14 cellular contexts compared by ENCODE assay signal in genomic region chr17:37179893-37180292, GRCh38.
DNase-seq lines count a peak whose midpoint lies in the region; ATAC-seq and TF ChIP-seq lines count a peak whose summit lies in the region.
"Had no signal": no experiment of that assay in that cellular context is flagged by ENCODE, and none has a peak within 500 bp of the region (broad histone marks: within the 10 kb centered on the region; RNA-seq: fewer than 3 reads in every experiment).

No MANE protein-coding gene starts in this region.

- ATAC-seq in GM21526 (IDR thresholded peaks at IDR 0.05; ENCODE audit: low FRiP score, unreplicated experiment): no peak
- no peak for ATAC-seq in GM18868 (IDR thresholded peaks at IDR 0.05; ENCODE audit: unreplicated experiment)
- ATAC-seq: activated CD8-positive, alpha-beta T cell treated with anti-CD3 and anti-CD28 coated beads, Interleukin-2, amount 10 ng/mL, durations not matched to agents 7 days and 5 days; CD8-positive, alpha-beta T cell; left cardiac atrium had no signal

- 84% methylated on average over 1 of the region's 1 CpG for WGBS in prostate gland

- DNase-seq in HFF-Myc (ENCODE audit: extremely low read depth, low read depth): peak; percentile 26
- DNase-seq in SW 1271 (lab: John Stamatoyannopoulos, UW): peak; percentile 15 to 59
- DNase-seq in fibroblast of mammary gland (ENCODE audit: low read depth): peak; percentile 75
- peak; percentile 78 for DNase-seq in renal cortical epithelial cell (ENCODE audit: low read depth)
- no peak for DNase-seq in medulla oblongata (ENCODE audit: extremely low spot score)
- no peak for DNase-seq in prostate gland (ENCODE audit: low spot score)
- DNase-seq: activated CD8-positive, alpha-beta T cell treated with anti-CD3 and anti-CD28 coated beads, Interleukin-2, amount 10 ng/mL, durations not matched to agents 7 days and 5 days; CD8-positive, alpha-beta T cell; left cardiac atrium; NCI-H2227 treated with DMSO at 0.1 percent for 48 hours; OCI-M1; T1000 had no signal

- intact Hi-C loops in prostate gland (cut with DNase I): no loop called here

- no peak overlapping the region for H3K27ac ChIP-seq in prostate gland

- no peaks in the 10 kb centered on the region for H3K9me3 ChIP-seq in prostate gland

- no peaks in the 10 kb centered on the region for H3K36me3 ChIP-seq in prostate gland

- peaks cover 14% of the 10 kb centered on the region for H3K4me1 ChIP-seq in prostate gland (replicated peaks)

- H3K4me3 ChIP-seq in HFF-Myc (replicated peaks; ENCODE audit: low read depth, low read length): no peak overlapping the region
- H3K4me3 ChIP-seq in fibroblast of mammary gland (ENCODE audit: control insufficient read depth, low read depth, low read length): no peak overlapping the region
- H3K4me3 ChIP-seq in prostate gland: no peak overlapping the region

- no peak for TF ChIP-seq CTCF in HFF-Myc (IDR thresholded peaks at IDR 0.05; ENCODE audit: low read depth, low read length, missing control alignments)
- no peak for TF ChIP-seq CTCF in fibroblast of mammary gland (conservative IDR thresholded peaks at IDR 0.05; ENCODE audit: control insufficient read depth, insufficient read depth, low read depth, low read length)
- TF ChIP-seq CTCF in prostate gland (IDR thresholded peaks at IDR 0.05): no peak

- no peak for TF ChIP-seq POLR2A in prostate gland (IDR thresholded peaks at IDR 0.05)

- no peaks in the 10 kb centered on the region for H3K27me3 ChIP-seq in prostate gland (replicated peaks; ENCODE audit: insufficient read depth)

Comparison
In these comparisons a context has a peak if more than half of its experiments do, and no peak if none do; other contexts are left out.
1. DNase-seq: peak in HFF-Myc (single experiment), SW 1271 (2 of 2), fibroblast of mammary gland (single experiment) and renal cortical epithelial cell (single experiment); none in medulla oblongata (single experiment) and prostate gland (single experiment).